ENCODE assay signal across 1 cellular context in the genomic region with DNA sequence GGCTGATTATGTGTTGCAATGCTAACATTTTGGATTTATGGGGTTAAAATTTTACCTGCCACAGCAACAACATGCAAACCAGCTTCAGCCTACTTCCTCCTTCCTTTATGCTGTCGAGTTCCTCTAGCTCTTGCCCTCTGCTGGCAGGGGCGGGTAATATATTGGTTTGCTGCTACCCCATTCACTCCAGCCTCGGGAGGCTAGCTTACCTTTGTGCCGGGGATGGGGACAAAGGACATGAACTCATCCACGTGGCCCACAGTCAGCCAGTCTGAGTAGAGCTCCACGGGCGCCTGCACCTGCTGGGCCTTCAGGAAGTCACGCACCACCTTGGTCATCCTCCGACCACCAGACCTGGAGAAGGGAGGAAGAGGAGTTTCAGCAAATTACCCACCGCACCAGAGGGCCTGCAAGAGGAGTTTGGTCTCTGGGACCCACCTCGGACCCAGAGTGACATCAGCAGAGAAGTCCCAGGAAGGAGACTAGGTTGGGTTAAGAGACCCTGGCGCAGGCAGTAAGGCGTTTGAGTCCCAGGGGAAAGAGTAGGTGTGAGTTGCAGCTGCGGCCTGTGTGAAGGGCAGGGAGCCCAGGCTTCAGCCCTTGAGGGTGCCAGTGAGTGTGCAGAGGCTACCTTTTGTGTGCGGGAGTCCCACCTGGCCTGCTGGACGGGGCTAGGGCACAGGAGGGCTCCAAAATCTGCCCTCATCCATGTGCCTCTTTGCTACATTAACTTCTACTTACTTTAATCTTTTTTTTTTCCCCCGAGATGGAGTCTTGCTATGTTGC.
A peak's percentile ranks its signal among the peaks of the same experiment; 100 is the strongest.
TF ChIP-seq lines count a peak whose summit lies in the region.

No MANE protein-coding gene starts in this region.

TF ChIP-seq in HepG2, 621 proteins besides CTCF, POLR2A, EP300 and RAD21:
- no peak for TF ChIP-seq ZFYVE20 (CRISPR knock-in tag; IDR thresholded peaks at IDR 0.05; ENCODE audit: borderline replicate concordance, low read depth)
- TF ChIP-seq TRIM24 (CRISPR knock-in tag; IDR thresholded peaks at IDR 0.05): no peak
- no peak for TF ChIP-seq HOXD1 (CRISPR knock-in tag; IDR thresholded peaks at IDR 0.05)
- TF ChIP-seq NR2F1 (CRISPR knock-in tag; IDR thresholded peaks at IDR 0.05): no peak
- TF ChIP-seq, protein P1, sequence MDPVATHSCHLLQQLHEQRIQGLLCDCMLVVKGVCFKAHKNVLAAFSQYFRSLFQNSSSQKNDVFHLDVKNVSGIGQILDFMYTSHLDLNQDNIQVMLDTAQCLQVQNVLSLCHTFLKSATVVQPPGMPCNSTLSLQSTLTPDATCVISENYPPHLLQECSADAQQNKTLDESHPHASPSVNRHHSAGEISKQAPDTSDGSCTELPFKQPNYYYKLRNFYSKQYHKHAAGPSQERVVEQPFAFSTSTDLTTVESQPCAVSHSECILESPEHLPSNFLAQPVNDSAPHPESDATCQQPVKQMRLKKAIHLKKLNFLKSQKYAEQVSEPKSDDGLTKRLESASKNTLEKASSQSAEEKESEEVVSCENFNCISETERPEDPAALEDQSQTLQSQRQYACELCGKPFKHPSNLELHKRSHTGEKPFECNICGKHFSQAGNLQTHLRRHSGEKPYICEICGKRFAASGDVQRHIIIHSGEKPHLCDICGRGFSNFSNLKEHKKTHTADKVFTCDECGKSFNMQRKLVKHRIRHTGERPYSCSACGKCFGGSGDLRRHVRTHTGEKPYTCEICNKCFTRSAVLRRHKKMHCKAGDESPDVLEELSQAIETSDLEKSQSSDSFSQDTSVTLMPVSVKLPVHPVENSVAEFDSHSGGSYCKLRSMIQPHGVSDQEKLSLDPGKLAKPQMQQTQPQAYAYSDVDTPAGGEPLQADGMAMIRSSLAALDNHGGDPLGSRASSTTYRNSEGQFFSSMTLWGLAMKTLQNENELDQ (CRISPR knock-in tag; IDR thresholded peaks at IDR 0.05; ENCODE audit: borderline replicate concordance): no peak
- no peak for TF ChIP-seq THYN1 (CRISPR knock-in tag; IDR thresholded peaks at IDR 0.05; ENCODE audit: borderline replicate concordance, low read depth)
- TF ChIP-seq ARNT (IDR thresholded peaks at IDR 0.05): no peak
- peak; percentile 72 for TF ChIP-seq ZMYM2 (CRISPR knock-in tag; IDR thresholded peaks at IDR 0.05)
- TF ChIP-seq NAIF1 (CRISPR knock-in tag; IDR thresholded peaks at IDR 0.05; ENCODE audit: borderline replicate concordance): no peak
- TF ChIP-seq GABPB1 (CRISPR knock-in tag; IDR thresholded peaks at IDR 0.05): peak; percentile 77
- TF ChIP-seq GABPA (IDR thresholded peaks at IDR 0.05; ENCODE audit: low read depth, low read length): peak; percentile 38; the same call in 1 of the 2 replicates
- TF ChIP-seq GABPA (CRISPR knock-in tag; IDR thresholded peaks at IDR 0.05; ENCODE audit: low read depth): peak; percentile 85
- TF ChIP-seq, protein P2, sequence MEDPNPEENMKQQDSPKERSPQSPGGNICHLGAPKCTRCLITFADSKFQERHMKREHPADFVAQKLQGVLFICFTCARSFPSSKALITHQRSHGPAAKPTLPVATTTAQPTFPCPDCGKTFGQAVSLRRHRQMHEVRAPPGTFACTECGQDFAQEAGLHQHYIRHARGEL (CRISPR knock-in tag; IDR thresholded peaks at IDR 0.05): no peak
- peak; percentile 100 for TF ChIP-seq ZNF572 (CRISPR knock-in tag; IDR thresholded peaks at IDR 0.05)
- TF ChIP-seq HOXA3 (CRISPR knock-in tag; IDR thresholded peaks at IDR 0.05): no peak
- no peak for TF ChIP-seq PHB2 (IDR thresholded peaks at IDR 0.05; ENCODE audit: partially characterized antibody)
- TF ChIP-seq ZNF33A (CRISPR knock-in tag; IDR thresholded peaks at IDR 0.05; ENCODE audit: borderline replicate concordance): no peak
- no peak for TF ChIP-seq TBP (CRISPR knock-in tag; IDR thresholded peaks at IDR 0.05)
- TF ChIP-seq, protein P3, sequence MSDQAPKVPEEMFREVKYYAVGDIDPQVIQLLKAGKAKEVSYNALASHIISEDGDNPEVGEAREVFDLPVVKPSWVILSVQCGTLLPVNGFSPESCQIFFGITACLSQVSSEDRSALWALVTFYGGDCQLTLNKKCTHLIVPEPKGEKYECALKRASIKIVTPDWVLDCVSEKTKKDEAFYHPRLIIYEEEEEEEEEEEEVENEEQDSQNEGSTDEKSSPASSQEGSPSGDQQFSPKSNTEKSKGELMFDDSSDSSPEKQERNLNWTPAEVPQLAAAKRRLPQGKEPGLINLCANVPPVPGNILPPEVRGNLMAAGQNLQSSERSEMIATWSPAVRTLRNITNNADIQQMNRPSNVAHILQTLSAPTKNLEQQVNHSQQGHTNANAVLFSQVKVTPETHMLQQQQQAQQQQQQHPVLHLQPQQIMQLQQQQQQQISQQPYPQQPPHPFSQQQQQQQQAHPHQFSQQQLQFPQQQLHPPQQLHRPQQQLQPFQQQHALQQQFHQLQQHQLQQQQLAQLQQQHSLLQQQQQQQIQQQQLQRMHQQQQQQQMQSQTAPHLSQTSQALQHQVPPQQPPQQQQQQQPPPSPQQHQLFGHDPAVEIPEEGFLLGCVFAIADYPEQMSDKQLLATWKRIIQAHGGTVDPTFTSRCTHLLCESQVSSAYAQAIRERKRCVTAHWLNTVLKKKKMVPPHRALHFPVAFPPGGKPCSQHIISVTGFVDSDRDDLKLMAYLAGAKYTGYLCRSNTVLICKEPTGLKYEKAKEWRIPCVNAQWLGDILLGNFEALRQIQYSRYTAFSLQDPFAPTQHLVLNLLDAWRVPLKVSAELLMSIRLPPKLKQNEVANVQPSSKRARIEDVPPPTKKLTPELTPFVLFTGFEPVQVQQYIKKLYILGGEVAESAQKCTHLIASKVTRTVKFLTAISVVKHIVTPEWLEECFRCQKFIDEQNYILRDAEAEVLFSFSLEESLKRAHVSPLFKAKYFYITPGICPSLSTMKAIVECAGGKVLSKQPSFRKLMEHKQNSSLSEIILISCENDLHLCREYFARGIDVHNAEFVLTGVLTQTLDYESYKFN (CRISPR knock-in tag; conservative IDR thresholded peaks at IDR 0.05): no peak
- TF ChIP-seq, protein P4, sequence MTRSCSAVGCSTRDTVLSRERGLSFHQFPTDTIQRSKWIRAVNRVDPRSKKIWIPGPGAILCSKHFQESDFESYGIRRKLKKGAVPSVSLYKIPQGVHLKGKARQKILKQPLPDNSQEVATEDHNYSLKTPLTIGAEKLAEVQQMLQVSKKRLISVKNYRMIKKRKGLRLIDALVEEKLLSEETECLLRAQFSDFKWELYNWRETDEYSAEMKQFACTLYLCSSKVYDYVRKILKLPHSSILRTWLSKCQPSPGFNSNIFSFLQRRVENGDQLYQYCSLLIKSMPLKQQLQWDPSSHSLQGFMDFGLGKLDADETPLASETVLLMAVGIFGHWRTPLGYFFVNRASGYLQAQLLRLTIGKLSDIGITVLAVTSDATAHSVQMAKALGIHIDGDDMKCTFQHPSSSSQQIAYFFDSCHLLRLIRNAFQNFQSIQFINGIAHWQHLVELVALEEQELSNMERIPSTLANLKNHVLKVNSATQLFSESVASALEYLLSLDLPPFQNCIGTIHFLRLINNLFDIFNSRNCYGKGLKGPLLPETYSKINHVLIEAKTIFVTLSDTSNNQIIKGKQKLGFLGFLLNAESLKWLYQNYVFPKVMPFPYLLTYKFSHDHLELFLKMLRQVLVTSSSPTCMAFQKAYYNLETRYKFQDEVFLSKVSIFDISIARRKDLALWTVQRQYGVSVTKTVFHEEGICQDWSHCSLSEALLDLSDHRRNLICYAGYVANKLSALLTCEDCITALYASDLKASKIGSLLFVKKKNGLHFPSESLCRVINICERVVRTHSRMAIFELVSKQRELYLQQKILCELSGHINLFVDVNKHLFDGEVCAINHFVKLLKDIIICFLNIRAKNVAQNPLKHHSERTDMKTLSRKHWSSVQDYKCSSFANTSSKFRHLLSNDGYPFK (CRISPR knock-in tag; IDR thresholded peaks at IDR 0.05; ENCODE audit: borderline replicate concordance): no peak
- no peak for TF ChIP-seq KDM6A (CRISPR knock-in tag; IDR thresholded peaks at IDR 0.05; ENCODE audit: low read depth)
- TF ChIP-seq ZNF709 (CRISPR knock-in tag; IDR thresholded peaks at IDR 0.05): no peak
- no peak for TF ChIP-seq ZBTB20 (CRISPR knock-in tag; IDR thresholded peaks at IDR 0.05; ENCODE audit: borderline replicate concordance, low read depth)
- peak; percentile 48; the same call in 1 of the 2 replicates for TF ChIP-seq ZMYM3 (CRISPR knock-in tag; IDR thresholded peaks at IDR 0.05)
- TF ChIP-seq, protein P5, sequence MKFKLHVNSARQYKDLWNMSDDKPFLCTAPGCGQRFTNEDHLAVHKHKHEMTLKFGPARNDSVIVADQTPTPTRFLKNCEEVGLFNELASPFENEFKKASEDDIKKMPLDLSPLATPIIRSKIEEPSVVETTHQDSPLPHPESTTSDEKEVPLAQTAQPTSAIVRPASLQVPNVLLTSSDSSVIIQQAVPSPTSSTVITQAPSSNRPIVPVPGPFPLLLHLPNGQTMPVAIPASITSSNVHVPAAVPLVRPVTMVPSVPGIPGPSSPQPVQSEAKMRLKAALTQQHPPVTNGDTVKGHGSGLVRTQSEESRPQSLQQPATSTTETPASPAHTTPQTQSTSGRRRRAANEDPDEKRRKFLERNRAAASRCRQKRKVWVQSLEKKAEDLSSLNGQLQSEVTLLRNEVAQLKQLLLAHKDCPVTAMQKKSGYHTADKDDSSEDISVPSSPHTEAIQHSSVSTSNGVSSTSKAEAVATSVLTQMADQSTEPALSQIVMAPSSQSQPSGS (CRISPR knock-in tag; IDR thresholded peaks at IDR 0.05): no peak
- TF ChIP-seq ZNF614 (CRISPR knock-in tag; IDR thresholded peaks at IDR 0.05; ENCODE audit: borderline replicate concordance): no peak
- no peak for TF ChIP-seq ZBTB1 (CRISPR knock-in tag; IDR thresholded peaks at IDR 0.05; ENCODE audit: borderline replicate concordance)
- TF ChIP-seq ZBTB8A (CRISPR knock-in tag; IDR thresholded peaks at IDR 0.05; ENCODE audit: borderline replicate concordance, low read depth): no peak
- TF ChIP-seq, protein P6, sequence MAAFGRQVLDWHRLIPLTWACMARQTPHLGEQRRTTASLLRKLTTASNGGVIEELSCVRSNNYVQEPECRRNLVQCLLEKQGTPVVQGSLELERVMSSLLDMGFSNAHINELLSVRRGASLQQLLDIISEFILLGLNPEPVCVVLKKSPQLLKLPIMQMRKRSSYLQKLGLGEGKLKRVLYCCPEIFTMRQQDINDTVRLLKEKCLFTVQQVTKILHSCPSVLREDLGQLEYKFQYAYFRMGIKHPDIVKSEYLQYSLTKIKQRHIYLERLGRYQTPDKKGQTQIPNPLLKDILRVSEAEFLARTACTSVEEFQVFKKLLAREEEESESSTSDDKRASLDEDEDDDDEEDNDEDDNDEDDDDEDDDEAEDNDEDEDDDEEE (CRISPR knock-in tag; IDR thresholded peaks at IDR 0.05): no peak
- TF ChIP-seq DR1 (CRISPR knock-in tag; IDR thresholded peaks at IDR 0.05): no peak
- TF ChIP-seq GATAD2A (CRISPR knock-in tag; IDR thresholded peaks at IDR 0.05): no peak
- TF ChIP-seq SMC3 (IDR thresholded peaks at IDR 0.05; ENCODE audit: low read length): 0 out of 2 replicates have a peak, but pooled peaks have one; percentile 11
